Comparison of ENCODE assay signal across 18 cellular contexts in the genomic region with DNA sequence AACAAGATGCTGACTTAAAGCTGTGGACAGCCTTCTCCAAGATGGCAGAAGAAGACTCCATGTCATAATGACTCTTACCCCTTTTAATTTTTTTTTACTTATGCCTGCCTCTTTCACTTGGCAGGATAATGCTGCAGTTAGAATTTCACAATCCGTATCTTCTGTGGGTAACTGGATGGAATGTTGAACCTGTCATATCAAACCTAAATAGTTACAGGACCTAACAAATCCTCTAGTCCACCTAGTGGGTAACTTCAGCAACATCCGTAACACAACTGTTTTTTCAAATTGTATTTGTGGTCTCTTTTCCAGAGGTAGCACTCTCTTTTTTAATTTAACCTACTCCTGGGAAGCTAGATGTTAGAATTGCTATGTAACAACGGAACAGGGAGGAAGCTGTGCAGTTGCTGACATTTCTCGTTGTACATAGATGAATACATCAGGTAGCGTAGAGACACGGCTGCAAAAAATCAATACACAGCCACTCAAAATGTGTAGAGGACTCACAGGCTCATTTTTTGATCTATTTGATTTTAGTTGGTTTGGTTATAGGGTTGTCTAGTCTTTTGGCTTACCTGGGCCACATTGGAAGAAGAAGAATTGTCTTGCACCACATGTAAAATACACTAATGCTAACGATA. TPM values are rescaled to one million over a fixed set of nuclear protein-coding genes. Genes with fewer than 3 reads are reported as not detected.
A peak's percentile ranks its signal among the peaks of the same experiment; 100 is the strongest.
DNase-seq lines count a peak whose midpoint lies in the region; ATAC-seq and TF ChIP-seq lines count a peak whose summit lies in the region.
"Had no signal": no experiment of that assay in that cellular context is flagged by ENCODE, and none has a peak within 500 bp of the region (broad histone marks: within the 10 kb centered on the region; RNA-seq: fewer than 3 reads in every experiment).

No MANE protein-coding gene starts in this region.

- no peak overlapping the region for H3K18ac ChIP-seq in IMR-90 (ENCODE audit: low read depth, low read length)

- H3K4me1 ChIP-seq in IMR-90 (ENCODE audit: control insufficient read depth, insufficient read depth, low read length): no peaks in the 10 kb centered on the region
- H3K4me1 ChIP-seq in hepatocyte (ENCODE audit: insufficient read depth): no peaks in the 10 kb centered on the region
- H3K4me1 ChIP-seq: colonic mucosa, left ventricle myocardium inferior had no signal

- H3K9me2 ChIP-seq in hepatocyte (replicated peaks; ENCODE audit: insufficient read depth): no peaks in the 10 kb centered on the region

- no peaks in the 10 kb centered on the region for H3K79me2 ChIP-seq in hepatocyte

- no peak overlapping the region for H3K9ac ChIP-seq in IMR-90 (ENCODE audit: low read depth, low read length)

- in situ Hi-C loops in IMR-90 (cut with MboI; ENCODE audit: low sequenced_read_pairs): no loop called here

- H2AK9ac ChIP-seq in IMR-90 (replicated peaks; ENCODE audit: low read depth, low read length, poor library complexity): no peak overlapping the region

- no peak overlapping the region for H4K8ac ChIP-seq in IMR-90 (ENCODE audit: low read depth in 2 of 2, low read length in 2 of 2)

- H3K23ac ChIP-seq in IMR-90 (ENCODE audit: low read depth, low read length): no peak overlapping the region

- no peak for TF ChIP-seq POLR2A in IMR-90 (IDR thresholded peaks at IDR 0.05; ENCODE audit: low read depth, low read length)

- H2BK20ac ChIP-seq in IMR-90 (ENCODE audit: low read depth, low read length): no peak overlapping the region

- peak; percentile 35 for DNase-seq in AG10803 (ENCODE audit: low read depth)
- peak; percentile 17 for DNase-seq in IMR-90
- DNase-seq in WTC11 (ENCODE audit: low spot score): no peak
- DNase-seq in hepatocyte (ENCODE audit: low spot score): no peak
- no peak for DNase-seq in NCI-H1417 treated with DMSO at 0.1 percent for 48 hours (lab: John Stamatoyannopoulos, UW)
- no peak for DNase-seq in DMS 273 (lab: John Stamatoyannopoulos, UW; ENCODE audit: unreplicated experiment)
- DNase-seq in stimulated activated CD4-positive, alpha-beta T cell treated with anti-CD3 and anti-CD28 coated beads, Interleukin-2, amount 100 ng/mL, for 48 hours: no peak
- DNase-seq: activated naive CD4-positive, alpha-beta T cell treated with anti-CD3 and anti-CD28 coated beads, Interleukin-2, amount 50 U/mL, for 16 hours; C1 segment of cervical spinal cord; colonic mucosa; GF-D8; left ventricle myocardium inferior; NCI-H1436; T1000 had no signal

- H3K9me3 ChIP-seq in IMR-90 (ENCODE audit: control insufficient read depth, insufficient read depth, low read length): no peaks in the 10 kb centered on the region
- no peaks in the 10 kb centered on the region for H3K9me3 ChIP-seq in hepatocyte (ENCODE audit: low read depth)
- H3K9me3 ChIP-seq: colonic mucosa, left ventricle myocardium inferior had no signal

- TF ChIP-seq RAD21 in IMR-90 (IDR thresholded peaks at IDR 0.05; ENCODE audit: low read length): peak; percentile 19; the same call in 1 of the 2 replicates

- no peak overlapping the region for H4K5ac ChIP-seq in IMR-90 (ENCODE audit: low read depth, low read length)

- no peak overlapping the region for H2BK120ac ChIP-seq in IMR-90 (ENCODE audit: low read depth, low read length)

- H3K27ac Mint-ChIP-seq in WTC11: 0 out of 2 replicates have a peak overlapping the region, but pooled peaks have one; percentile 22

- intact Hi-C loops in IMR-90 (cut with micrococcal nuclease): no loop called here

- POLR2A ChIA-PET in IMR-90 (lab: Charles Lee; ENCODE audit: unreplicated experiment) (no interaction called here), WTC11 (lab: Charles Lee) (interaction anchor here (0.6 kb wide), 1 partner anchor 16 kb away, joined by 3 read pairs; no protein-coding TSS in a partner anchor)

- WGBS in IMR-90 (ENCODE audit: extremely low coverage in 2 of 2, insufficient read length in 1 of 2), 2 experiments: no CpG with 5 or more reads among the region's 7 CpGs
- WGBS in hepatocyte (ENCODE audit: low lambda C conversion rate, missing lambda C conversion rate): 82% methylated on average over 7 of the region's 7 CpGs

- no peak overlapping the region for H2BK15ac ChIP-seq in IMR-90 (ENCODE audit: low read depth, low read length)

- H2AK5ac ChIP-seq in IMR-90 (ENCODE audit: low read depth, low read length): no peak overlapping the region

- no peak for ATAC-seq in IMR-90 (ENCODE audit: low read depth)
- ATAC-seq in WTC11: no peak
- no peak for ATAC-seq in HG02885 (IDR thresholded peaks at IDR 0.05; ENCODE audit: poor library complexity, unreplicated experiment)

- peaks cover 26% of the 10 kb centered on the region for H3K27me3 ChIP-seq in IMR-90 (ENCODE audit: control insufficient read depth, insufficient read depth, low read length)
- H3K27me3 ChIP-seq in hepatocyte: no peaks in the 10 kb centered on the region
- H3K27me3 ChIP-seq: colonic mucosa had no signal

- H3K4me3 ChIP-seq in AG10803 (ENCODE audit: low read length): no peak overlapping the region
- no peak overlapping the region for H3K4me3 ChIP-seq in IMR-90 (ENCODE audit: insufficient read depth, low read depth, low read length)
- no peak overlapping the region for H3K4me3 ChIP-seq in hepatocyte
- H3K4me3 ChIP-seq: colonic mucosa, left ventricle myocardium inferior had no signal

- H3K4me3 Mint-ChIP-seq in WTC11: no peak overlapping the region

- no peaks in the 10 kb centered on the region for H3K36me3 Mint-ChIP-seq in WTC11

- no peaks in the 10 kb centered on the region for H4K20me1 ChIP-seq in IMR-90 (ENCODE audit: insufficient read depth, low read length)
- H4K20me1 ChIP-seq in hepatocyte (ENCODE audit: insufficient read depth, poor library complexity, severe bottlenecking): no peaks in the 10 kb centered on the region

- H3K36me3 ChIP-seq in IMR-90 (ENCODE audit: control insufficient read depth, insufficient read depth, low read length) (no peaks in the 10 kb centered on the region), hepatocyte (replicated peaks; ENCODE audit: insufficient read depth, low read depth) (no peaks in the 10 kb centered on the region)
- H3K36me3 ChIP-seq: colonic mucosa, left ventricle myocardium inferior had no signal

- no peak overlapping the region for H3K4ac ChIP-seq in IMR-90 (ENCODE audit: low read depth, low read length)

- H3K79me1 ChIP-seq in IMR-90 (ENCODE audit: low read depth in 1 of 2, low read length in 2 of 2): no peaks in the 10 kb centered on the region

- H2AFZ ChIP-seq in IMR-90 (replicated peaks; ENCODE audit: low read length, poor library complexity): no peak overlapping the region
- H2AFZ ChIP-seq in hepatocyte: no peak overlapping the region

- H3K4me1 Mint-ChIP-seq in WTC11: peaks cover 55% of the 10 kb centered on the region

- BruUV-seq in IMR-90 (replicated peaks; lab: Mats Ljungman, UMichigan): no TSS peak

- H3K14ac ChIP-seq in IMR-90 (replicated peaks; ENCODE audit: low read depth, low read length): no peak overlapping the region

- H3K4me2 ChIP-seq in IMR-90 (ENCODE audit: low read depth, low read length) (no peak overlapping the region), hepatocyte (no peak overlapping the region)

- CTCF ChIA-PET in IMR-90 (lab: Yijun Ruan, JAX) (no interaction called here), WTC11 (lab: Charles Lee) (interaction anchor here (3.3 kb wide), 1 partner anchor 16 kb away, joined by 16 read pairs; no protein-coding TSS in a partner anchor)

- H4K91ac ChIP-seq in IMR-90 (ENCODE audit: insufficient read depth, low read depth, low read length): no peak overlapping the region

- TF ChIP-seq CTCF in AG10803 (conservative IDR thresholded peaks at IDR 0.05; ENCODE audit: low read length) (peak; percentile 30; the same call in 1 of the 2 replicates), IMR-90 (conservative IDR thresholded peaks at IDR 0.05; ENCODE audit: low read depth, low read length) (no peak), WTC11 (IDR thresholded peaks at IDR 0.05) (no peak), hepatocyte (IDR thresholded peaks at IDR 0.05; ENCODE audit: poor library complexity) (peak; percentile 18)

- dilution Hi-C loops in IMR-90 (cut with HindIII; ENCODE audit: low sequenced_read_pairs, unreplicated experiment): no loop called here

- H3K27ac ChIP-seq in IMR-90 (ENCODE audit: insufficient read depth, low read length) (no peak overlapping the region), hepatocyte (no peak overlapping the region)
- H3K27ac ChIP-seq: colonic mucosa, HL-60, left ventricle myocardium inferior had no signal

- no peaks in the 10 kb centered on the region for H3K9me3 Mint-ChIP-seq in WTC11

- no peak overlapping the region for H2BK5ac ChIP-seq in IMR-90 (ENCODE audit: low read depth, low read length, poor library complexity, severe bottlenecking)

- no peaks in the 10 kb centered on the region; the same call in 1 of the 2 replicates for H3K27me3 Mint-ChIP-seq in WTC11 (ENCODE audit: low read depth)

- no peaks in the 10 kb centered on the region for H3K9me1 ChIP-seq in IMR-90 (ENCODE audit: insufficient read depth, low read length)

- no peak overlapping the region for H3K56ac ChIP-seq in IMR-90 (ENCODE audit: extremely low read depth, insufficient read depth, low read length)

TF ChIP-seq in IMR-90, 13 proteins besides CTCF, POLR2A, EP300 and RAD21:
- TF ChIP-seq CEBPB (IDR thresholded peaks at IDR 0.05; ENCODE audit: low read depth, low read length) (no peak), RCOR1 (IDR thresholded peaks at IDR 0.05; ENCODE audit: insufficient replicate concordance, low read length) (no peak), MAZ (IDR thresholded peaks at IDR 0.05; ENCODE audit: borderline replicate concordance, low read depth, low read length) (no peak)

TF ChIP-seq in WTC11, 78 proteins besides CTCF, POLR2A, EP300 and RAD21 (continues in another document):
- TF ChIP-seq, protein P1, sequence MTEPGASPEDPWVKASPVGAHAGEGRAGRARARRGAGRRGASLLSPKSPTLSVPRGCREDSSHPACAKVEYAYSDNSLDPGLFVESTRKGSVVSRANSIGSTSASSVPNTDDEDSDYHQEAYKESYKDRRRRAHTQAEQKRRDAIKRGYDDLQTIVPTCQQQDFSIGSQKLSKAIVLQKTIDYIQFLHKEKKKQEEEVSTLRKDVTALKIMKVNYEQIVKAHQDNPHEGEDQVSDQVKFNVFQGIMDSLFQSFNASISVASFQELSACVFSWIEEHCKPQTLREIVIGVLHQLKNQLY (CRISPR knock-in tag; IDR thresholded peaks at IDR 0.05): no peak
- TF ChIP-seq, protein P2, sequence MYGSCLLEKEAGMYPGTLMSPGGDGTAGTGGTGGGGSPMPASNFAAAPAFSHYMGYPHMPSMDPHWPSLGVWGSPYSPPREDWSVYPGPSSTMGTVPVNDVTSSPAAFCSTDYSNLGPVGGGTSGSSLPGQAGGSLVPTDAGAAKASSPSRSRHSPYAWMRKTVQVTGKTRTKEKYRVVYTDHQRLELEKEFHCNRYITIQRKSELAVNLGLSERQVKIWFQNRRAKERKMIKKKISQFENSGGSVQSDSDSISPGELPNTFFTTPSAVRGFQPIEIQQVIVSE (CRISPR knock-in tag; IDR thresholded peaks at IDR 0.05; ENCODE audit: borderline replicate concordance): no peak

RNA-seq across cellular contexts. Expression of a gene that starts 43.9 kb away (rescaled TPM):
- total RNA-seq in IMR-90 (2012; rRNA removed) (0.28 TPM in 1 of 2 replicates, not detected in the other), WTC11 (2021) (0.32 to 1.2 TPM (median 0.77 TPM) in 3 replicates), hepatocyte (not detected in 2 replicates)
- polyA plus RNA-seq in IMR-90 (2012; rRNA removed) (not detected in 2 replicates), hepatocyte (not detected in 2 replicates)
- 0.03 TPM in 1 of 2 replicates, not detected in the other for polyA plus RNA-seq in IMR-90 (2012; cell fraction: cytosol; rRNA removed)
- 0.15 TPM in 1 of 2 replicates, not detected in the other for polyA plus RNA-seq in IMR-90 (2012; cell fraction: nucleus; rRNA removed; ENCODE audit: low replicate concordance)
- total RNA-seq: activated CD8-positive, alpha-beta memory T cell treated with anti-CD3 and anti-CD28 coated beads for 36 hours; colonic mucosa; glomerular endothelial cell; left ventricle myocardium inferior had no signal

Comparison
In these comparisons a context has a peak if more than half of its experiments do, and no peak if none do; other contexts are left out.
1. DNase-seq: peak in AG10803 (single experiment) and IMR-90 (single experiment); none in WTC11 (single experiment), hepatocyte (single experiment), NCI-H1417 treated with DMSO at 0.1 percent for 48 hours (single experiment), DMS 273 (single experiment) and stimulated activated CD4-positive, alpha-beta T cell treated with anti-CD3 and anti-CD28 coated beads, Interleukin-2, amount 100 ng/mL, for 48 hours (0 of 2).
2. CTCF ChIP-seq: peak in AG10803 (single experiment) and hepatocyte (single experiment); none in IMR-90 (single experiment) and WTC11 (single experiment).